ENCODE assay signal across 13 cellular contexts in genomic region chr2:238847432-238847801, GRCh38. TPM values are rescaled to one million over a fixed set of nuclear protein-coding genes. Genes with fewer than 3 reads are reported as not detected.
DNase-seq lines count a peak whose midpoint lies in the region; ATAC-seq, FAIRE-seq and TF ChIP-seq lines count a peak whose summit lies in the region.
"Had no signal": no experiment of that assay in that cellular context is flagged by ENCODE, and none has a peak within 500 bp of the region (broad histone marks: within the 10 kb centered on the region; RNA-seq: fewer than 3 reads in every experiment).

No MANE protein-coding gene starts in this region.

- DNase-seq in GM23338 (ENCODE audit: low spot score) = peak; percentile 54
- DNase-seq in coronary artery (ENCODE audit: low spot score) = no peak
- no peak for DNase-seq in keratinocyte (ENCODE audit: low read depth, low spot score)
- DNase-seq in skeletal muscle cell (ENCODE audit: low read depth) = no peak
- no peak for DNase-seq in frontal cortex (ENCODE audit: low spot score in 2 of 2)
- DNase-seq in activated naive CD4-positive, alpha-beta T cell treated with anti-CD3 and anti-CD28 coated beads, Interleukin-2, amount 10 ng/mL, durations not matched to agents 7 days and 5 days = no peak
- DNase-seq: activated CD4-positive, CD25-positive, alpha-beta regulatory T cell treated with anti-CD3 and anti-CD28 coated beads, Interleukin-2, amount 50 U/mL, for 72 hours; stimulated activated CD4-positive, alpha-beta T cell treated with anti-CD3 and anti-CD28 coated beads, Interleukin-4, amount 100 ng/mL, for 1 hour had no signal

- H3K4me3 Mint-ChIP-seq in GM23338 = peak overlapping the region; percentile 59
- H3K4me3 Mint-ChIP-seq in activated naive CD4-positive, alpha-beta T cell treated with anti-CD3 and anti-CD28 coated beads, Interleukin-2, amount 10 ng/mL, durations not matched to agents 7 days and 5 days = no peak overlapping the region

- H2AFZ ChIP-seq in GM23338 (peak overlapping the region; percentile 96), keratinocyte (ENCODE audit: control insufficient read depth, low read length) (peak overlapping the region; percentile 52)

- no peak overlapping the region for H3K27ac Mint-ChIP-seq in GM23338
- H3K27ac Mint-ChIP-seq in activated naive CD4-positive, alpha-beta T cell treated with anti-CD3 and anti-CD28 coated beads, Interleukin-2, amount 10 ng/mL, durations not matched to agents 7 days and 5 days = no peak overlapping the region
- H3K27ac Mint-ChIP-seq: IgD-negative memory B cell had no signal

- peaks cover 64% of the 10 kb centered on the region for H3K27me3 Mint-ChIP-seq in GM23338 (ENCODE audit: insufficient read depth, low read depth, poor library complexity)
- peaks cover 84% of the 10 kb centered on the region for H3K27me3 Mint-ChIP-seq in activated naive CD4-positive, alpha-beta T cell treated with anti-CD3 and anti-CD28 coated beads, Interleukin-2, amount 10 ng/mL, durations not matched to agents 7 days and 5 days

- no peak overlapping the region for H3K27ac ChIP-seq in GM23338 (ENCODE audit: low read depth)
- peak overlapping the region; percentile 44 to 92 for H3K27ac ChIP-seq in coronary artery
- no peak overlapping the region for H3K27ac ChIP-seq in keratinocyte (ENCODE audit: control insufficient read depth, insufficient read depth, low read length)

- ATAC-seq in GM23338 (peak; percentile 25), HG02981 (IDR thresholded peaks at IDR 0.05; ENCODE audit: unreplicated experiment) (no peak), GM18519 (IDR thresholded peaks at IDR 0.05; ENCODE audit: low FRiP score, unreplicated experiment) (no peak)

- H4K20me1 ChIP-seq in GM23338 (replicated peaks; ENCODE audit: insufficient read depth) = peaks cover 28% of the 10 kb centered on the region
- no peaks in the 10 kb centered on the region for H4K20me1 ChIP-seq in keratinocyte (ENCODE audit: control insufficient read depth, extremely low read depth, insufficient read depth, low read length)

- TF ChIP-seq CTCF in GM23338 (conservative IDR thresholded peaks at IDR 0.05; ENCODE audit: low read depth in 2 of 2) (no peak), coronary artery (IDR thresholded peaks at IDR 0.05) (no peak), keratinocyte (optimal IDR thresholded peaks at IDR 0.05 in 1 of 3, IDR thresholded peaks at IDR 0.05 in 1 of 3, conservative IDR thresholded peaks at IDR 0.05 in 1 of 3; ENCODE audit: extremely low read depth in 1 of 3, insufficient read depth in 2 of 3, low read length in 3 of 3) (no peak)

- H3K9ac ChIP-seq in keratinocyte (ENCODE audit: control insufficient read depth, extremely low read depth, insufficient read depth, low read length) = peak overlapping the region; percentile 56

- H3K4me2 ChIP-seq in GM23338 (peak overlapping the region; percentile 89), keratinocyte (ENCODE audit: control insufficient read depth, extremely low read depth, insufficient read depth, low read depth, low read length) (peak overlapping the region; percentile 62)

- H3K36me3 Mint-ChIP-seq in GM23338 (ENCODE audit: low read depth) = no peaks in the 10 kb centered on the region; the same call in 2 of the 3 replicates
- H3K36me3 Mint-ChIP-seq in activated naive CD4-positive, alpha-beta T cell treated with anti-CD3 and anti-CD28 coated beads, Interleukin-2, amount 10 ng/mL, durations not matched to agents 7 days and 5 days = no peaks in the 10 kb centered on the region
- H3K36me3 Mint-ChIP-seq: IgD-negative memory B cell had no signal

- dilution Hi-C loops in keratinocyte (cut with MboI; ENCODE audit: extremely low pct_ligation_motif_present, low sequenced_read_pairs) = no loop called here

- H3K4me1 ChIP-seq in GM23338 (ENCODE audit: insufficient read depth) (peaks cover 11% of the 10 kb centered on the region), keratinocyte (ENCODE audit: control insufficient read depth, extremely low read depth, insufficient read depth, low read length) (no peaks in the 10 kb centered on the region)

- H3K36me3 ChIP-seq in GM23338 (ENCODE audit: insufficient read depth) (no peaks in the 10 kb centered on the region), keratinocyte (ENCODE audit: control insufficient read depth in 2 of 2, extremely low read depth in 1 of 2, insufficient read depth in 2 of 2, low read length in 2 of 2) (no peaks in the 10 kb centered on the region)
- H3K36me3 ChIP-seq: adrenal gland had no signal

- peaks cover 4% of the 10 kb centered on the region; the same call in 1 of the 2 replicates for H3K79me2 ChIP-seq in GM23338 (replicated peaks; ENCODE audit: insufficient read depth)
- peaks cover 5% of the 10 kb centered on the region for H3K79me2 ChIP-seq in keratinocyte (ENCODE audit: control insufficient read depth, insufficient read depth, low read length)

- FAIRE-seq in keratinocyte (lab: Jason Lieb, UNC) = no peak
- FAIRE-seq in frontal cortex (lab: Jason Lieb, UNC) = no peak
- FAIRE-seq: D721Med had no signal

- CTCF ChIA-PET in activated naive CD4-positive, alpha-beta T cell treated with anti-CD3 and anti-CD28 coated beads, Interleukin-2, amount 10 ng/mL, durations not matched to agents 7 days and 5 days (lab: Charles Lee) = no interaction called here

- H3K4me1 Mint-ChIP-seq in GM23338 = peaks cover 10% of the 10 kb centered on the region
- no peaks in the 10 kb centered on the region for H3K4me1 Mint-ChIP-seq in activated naive CD4-positive, alpha-beta T cell treated with anti-CD3 and anti-CD28 coated beads, Interleukin-2, amount 10 ng/mL, durations not matched to agents 7 days and 5 days
- H3K4me1 Mint-ChIP-seq: IgD-negative memory B cell had no signal

- no peaks in the 10 kb centered on the region for H3K9me2 ChIP-seq in GM23338 (ENCODE audit: insufficient read depth)

- no peaks in the 10 kb centered on the region for H3K9me3 Mint-ChIP-seq in GM23338
- no peaks in the 10 kb centered on the region for H3K9me3 Mint-ChIP-seq in activated naive CD4-positive, alpha-beta T cell treated with anti-CD3 and anti-CD28 coated beads, Interleukin-2, amount 10 ng/mL, durations not matched to agents 7 days and 5 days
- H3K9me3 Mint-ChIP-seq: IgD-negative memory B cell had no signal

- H3K9me1 ChIP-seq in keratinocyte (ENCODE audit: control insufficient read depth, extremely low read depth, insufficient read depth, low read length) = no peaks in the 10 kb centered on the region

- peaks cover 94% of the 10 kb centered on the region for H3K27me3 ChIP-seq in GM23338 (ENCODE audit: insufficient read depth)
- H3K27me3 ChIP-seq in keratinocyte (ENCODE audit: control insufficient read depth, extremely low read depth, insufficient read depth, low read length) = peaks cover 60% of the 10 kb centered on the region

- H3K9me3 ChIP-seq in keratinocyte (ENCODE audit: control insufficient read depth, low read depth, low read length) = no peaks in the 10 kb centered on the region
- H3K9me3 ChIP-seq: adrenal gland had no signal

- peak overlapping the region; percentile 66 for H3K4me3 ChIP-seq in GM23338
- H3K4me3 ChIP-seq in coronary artery = peak overlapping the region; percentile 90
- H3K4me3 ChIP-seq in keratinocyte (ENCODE audit: control insufficient read depth in 2 of 3, extremely low read depth in 1 of 3, insufficient read depth in 2 of 3, low read depth in 1 of 3, low read length in 3 of 3) = peak overlapping the region; percentile 43 to 64 (median 46)
- H3K4me3 ChIP-seq in skeletal muscle cell (ENCODE audit: low read depth, low read length) = peak overlapping the region; percentile 83

- no peaks in the 10 kb centered on the region for H3F3A ChIP-seq in GM23338 (replicated peaks; ENCODE audit: low read depth)

TF ChIP-seq in GM23338, 12 proteins besides CTCF, POLR2A, EP300 and RAD21:
- TF ChIP-seq CREB1 (CRISPR knock-in tag; IDR thresholded peaks at IDR 0.05; ENCODE audit: low read depth) = no peak
- TF ChIP-seq EZH2 (IDR thresholded peaks at IDR 0.05; ENCODE audit: low read depth, unreplicated experiment) = no peak
- TF ChIP-seq ZNF331 (CRISPR knock-in tag; IDR thresholded peaks at IDR 0.05; ENCODE audit: low read depth) = no peak
- no peak for TF ChIP-seq JUNB (IDR thresholded peaks at IDR 0.05; ENCODE audit: unreplicated experiment)

RNA-seq across cellular contexts. Expression of gene TWIST2, which starts 0.5 kb away (rescaled TPM):
- 12.5 and 13.6 TPM in 2 replicates for total RNA-seq in GM23338 (2014; rRNA removed; shearing (Covaris generic))
- polyA plus RNA-seq in GM23338 (2016; fragmentation: Nextera tagmentation; extraction: Ambion mirVana) (6.0 and 7.0 TPM in 2 replicates), keratinocyte (5.5 to 6.2 TPM (median 6.0 TPM) in 3 replicates)
- 0.51 TPM for polyA plus RNA-seq in keratinocyte (2011; ENCODE audit: low read depth)
- 4.9 and 8.6 TPM in 2 replicates for polyA plus RNA-seq in keratinocyte (2011; cell fraction: cytosol; rRNA removed)
- 3.0 and 3.9 TPM in 2 replicates for polyA plus RNA-seq in keratinocyte (2011; cell fraction: nucleus; rRNA removed)
- 1.1 and 5.7 TPM in 2 replicates for polyA plus RNA-seq in keratinocyte (2012; ENCODE audit: low replicate concordance)
- polyA minus RNA-seq in keratinocyte = 1.8 to 2.5 TPM (median 2.1 TPM) in 3 replicates
- polyA minus RNA-seq in keratinocyte (2011; cell fraction: cytosol; rRNA and poly(A)+ RNA removed) = 13.2 TPM
- 2.3 and 3.4 TPM in 2 replicates for polyA minus RNA-seq in keratinocyte (2011; cell fraction: nucleus; rRNA and poly(A)+ RNA removed)
- not detected for total RNA-seq in frontal cortex
- polyA plus RNA-seq: IgD-negative memory B cell had no signal

Comparison
In these comparisons a context has a peak if more than half of its experiments do, and no peak if none do; other contexts are left out.
1. H3K27ac ChIP-seq: peak in coronary artery (2 of 2); none in GM23338 (single experiment) and keratinocyte (single experiment).
2. RNA of gene TWIST2, which starts 0.5 kb away (total RNA-seq): 12.5 to 13.6 TPM in GM23338; not detected in frontal cortex (single experiment); every median in the first group is over 10 times any median in the second.
3. Peak in every context shown above with its lines, with median percentiles within 50 percentile points of each other: H3K4me3 ChIP-seq.